In the genomic region with DNA sequence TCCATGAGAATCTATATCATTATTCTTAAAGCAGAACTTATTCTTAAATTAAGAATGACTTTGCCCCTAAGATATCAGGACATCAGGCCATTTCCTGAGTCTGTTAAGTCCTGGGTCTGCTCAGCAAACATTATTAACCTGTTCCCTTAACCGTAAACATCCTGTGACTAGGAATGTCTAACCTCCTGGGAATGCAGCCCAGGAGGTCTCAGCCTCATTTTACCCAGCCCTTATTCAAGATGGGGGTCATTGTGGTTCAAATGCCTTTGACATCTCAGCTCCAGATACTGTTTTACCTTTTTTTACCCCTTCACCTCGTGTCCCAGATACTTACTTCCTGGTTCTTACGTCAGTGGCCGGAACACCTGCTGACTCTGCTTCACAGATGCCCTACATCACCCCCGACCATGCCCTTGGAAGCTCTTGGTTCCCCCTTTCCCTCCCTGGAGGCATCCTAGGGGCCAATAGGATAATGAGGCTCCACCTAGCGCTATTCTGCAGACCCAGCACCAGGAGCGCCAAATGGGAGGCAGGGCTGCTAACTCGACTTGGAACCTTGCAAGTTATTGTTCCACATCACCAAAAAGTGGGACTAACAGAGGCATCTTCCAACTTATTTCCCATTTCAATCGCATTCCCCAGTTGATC, we compare ENCODE assay signal across 25 cellular contexts.
DNase-seq lines count a peak whose midpoint lies in the region; ATAC-seq, FAIRE-seq and TF ChIP-seq lines count a peak whose summit lies in the region.
"Had no signal": no experiment of that assay in that cellular context is flagged by ENCODE, and none has a peak within 500 bp of the region (broad histone marks: within the 10 kb centered on the region; RNA-seq: fewer than 3 reads in every experiment).

No MANE protein-coding gene starts in this region.

- H3K36me3 ChIP-seq in NT2/D1 (ENCODE audit: insufficient read depth, insufficient read length, low read length), result no peaks in the 10 kb centered on the region
- no peaks in the 10 kb centered on the region for H3K36me3 ChIP-seq in astrocyte (ENCODE audit: insufficient read depth, low read length)
- H3K36me3 ChIP-seq: HAP-1 had no signal

- H3K27ac Mint-ChIP-seq in astrocyte (ENCODE audit: unreplicated experiment) (peak overlapping the region; percentile 15), glutamatergic neuron (ENCODE audit: unreplicated experiment) (no peak overlapping the region)
- H3K27ac Mint-ChIP-seq: B cell; CD4-positive, alpha-beta T cell had no signal

- POLR2A ChIA-PET in A549 (lab: Yijun Ruan, JAX), result no interaction called here

- H3K4me3 Mint-ChIP-seq in astrocyte (ENCODE audit: unreplicated experiment) (no peak overlapping the region), glutamatergic neuron (ENCODE audit: unreplicated experiment) (no peak overlapping the region)
- H3K4me3 Mint-ChIP-seq: CD4-positive, alpha-beta T cell had no signal

- 63% methylated on average over 9 of the region's 9 CpGs for WGBS in A549 (ENCODE audit: missing lambda C conversion rate)

- TF ChIP-seq CTCF in A549 (IDR thresholded peaks at IDR 0.05) (no peak), astrocyte (IDR thresholded peaks at IDR 0.05; ENCODE audit: insufficient read depth, low read depth, low read length) (no peak), glutamatergic neuron (IDR thresholded peaks at IDR 0.05; ENCODE audit: partially characterized antibody, unreplicated experiment) (no peak)

- TF ChIP-seq POLR2A in A549 (IDR thresholded peaks at IDR 0.05; ENCODE audit: low read length) (no peak), GM18505 (IDR thresholded peaks at IDR 0.05; ENCODE audit: borderline replicate concordance, extremely low read depth, insufficient read depth, insufficient read length) (no peak)

- FAIRE-seq in A549 (lab: Jason Lieb, UNC), result no peak
- FAIRE-seq in astrocyte (lab: Jason Lieb, UNC), result no peak
- FAIRE-seq: GM12892, GM18507 had no signal

- peaks cover 2% of the 10 kb centered on the region for H3K9me3 Mint-ChIP-seq in astrocyte (ENCODE audit: unreplicated experiment)
- no peaks in the 10 kb centered on the region for H3K9me3 Mint-ChIP-seq in glutamatergic neuron (ENCODE audit: unreplicated experiment)
- H3K9me3 Mint-ChIP-seq: CD4-positive, alpha-beta T cell had no signal

- H3K4me1 ChIP-seq in A549, result 0 out of 3 replicates have a peak, but pooled peaks cover 6% of the 10 kb centered on the region
- H3K4me1 ChIP-seq in NT2/D1 (ENCODE audit: insufficient read depth, insufficient read length), result peaks cover under 1% of the 10 kb centered on the region
- H3K4me1 ChIP-seq in astrocyte (ENCODE audit: insufficient read depth, low read length), result no peaks in the 10 kb centered on the region
- H3K4me1 ChIP-seq: HAP-1 had no signal

- peaks cover 8% of the 10 kb centered on the region for H3K27me3 Mint-ChIP-seq in astrocyte (ENCODE audit: low read depth, unreplicated experiment)
- peaks cover 2% of the 10 kb centered on the region for H3K27me3 Mint-ChIP-seq in glutamatergic neuron (ENCODE audit: unreplicated experiment)
- H3K27me3 Mint-ChIP-seq: B cell had no signal

- TF ChIP-seq EP300 in A549 (IDR thresholded peaks at IDR 0.05), result no peak

- no peak for ATAC-seq in A549
- ATAC-seq in HG03439 (IDR thresholded peaks at IDR 0.05; ENCODE audit: unreplicated experiment), result no peak
- no peak for ATAC-seq in GM18505 (IDR thresholded peaks at IDR 0.05; ENCODE audit: unreplicated experiment)

- H4K20me1 ChIP-seq in astrocyte (ENCODE audit: insufficient read depth, low read length), result no peaks in the 10 kb centered on the region

- H3K9me3 ChIP-seq in A549 (no peaks in the 10 kb centered on the region), NT2/D1 (ENCODE audit: insufficient read depth, low read length) (no peaks in the 10 kb centered on the region), astrocyte (ENCODE audit: insufficient read depth, low read depth, low read length) (no peaks in the 10 kb centered on the region)
- H3K9me3 ChIP-seq: HAP-1, SK-N-SH had no signal

- CTCF ChIA-PET in A549 (lab: Yijun Ruan, JAX), result no interaction called here

- H3K27ac ChIP-seq in A549 (no peak overlapping the region), astrocyte (ENCODE audit: low read depth, low read length) (no peak overlapping the region)

- H3K27me3 ChIP-seq in NT2/D1 (ENCODE audit: insufficient read depth, insufficient read length), result no peaks in the 10 kb centered on the region
- H3K27me3 ChIP-seq in astrocyte (ENCODE audit: insufficient read depth, low read length), result no peaks in the 10 kb centered on the region

- no peak for TF ChIP-seq RAD21 in A549 (conservative IDR thresholded peaks at IDR 0.05 in 1 of 2, IDR thresholded peaks at IDR 0.05 in 1 of 2)

- no peaks in the 10 kb centered on the region for H3K36me3 Mint-ChIP-seq in astrocyte (ENCODE audit: low read depth, unreplicated experiment)
- H3K36me3 Mint-ChIP-seq in glutamatergic neuron (ENCODE audit: unreplicated experiment), result peaks cover 14% of the 10 kb centered on the region

- H3K4me3 ChIP-seq in A549 (no peak overlapping the region), NT2/D1 (ENCODE audit: insufficient read length, low read depth) (no peak overlapping the region), astrocyte (ENCODE audit: insufficient read depth, low read depth, low read length) (no peak overlapping the region)
- H3K4me3 ChIP-seq: HAP-1 had no signal

- no peak overlapping the region for H3K9ac ChIP-seq in NT2/D1 (ENCODE audit: insufficient read length, low read depth)
- no peak overlapping the region for H3K9ac ChIP-seq in astrocyte (ENCODE audit: low read length)
- H3K9ac ChIP-seq: SK-N-SH had no signal

- DNase-seq in A549 (ENCODE audit: low read depth in 1 of 2, low spot score in 1 of 2) (no peak), NT2/D1 (ENCODE audit: low read depth, low spot score) (peak; percentile 13), astrocyte (ENCODE audit: low read depth) (no peak), kidney tubule cell (ENCODE audit: low spot score) (peak; percentile 62), glutamatergic neuron (no peak), NCI-H1105 treated with DMSO at 0.1 percent for 48 hours (lab: John Stamatoyannopoulos, UW) (no peak)
- DNase-seq: 8988T; CD4-positive, alpha-beta T cell; COR-L47; DND-41; KG1; NCI-H1092; NCI-H1694; NCI-H2081; NCI-H2171; NCI-H345; NCI-H526; SIG-M5; SK-N-SH had no signal

- no peaks in the 10 kb centered on the region for H3K79me2 ChIP-seq in astrocyte (ENCODE audit: insufficient read depth, low read length)

- H3K4me2 ChIP-seq in A549 (peak overlapping the region; percentile 18; the same call in 2 of the 3 replicates), astrocyte (ENCODE audit: low read length) (no peak overlapping the region)
- H3K4me2 ChIP-seq: SK-N-SH had no signal

- H3K4me1 Mint-ChIP-seq in astrocyte (ENCODE audit: low read depth, unreplicated experiment) (peaks cover 4% of the 10 kb centered on the region), glutamatergic neuron (ENCODE audit: low read depth, unreplicated experiment) (peaks cover under 1% of the 10 kb centered on the region)

- H2AFZ ChIP-seq in astrocyte (ENCODE audit: low read depth, low read length), result no peak overlapping the region

TF ChIP-seq in A549, 52 proteins besides CTCF, POLR2A, EP300 and RAD21 (continues in another document):
- no peak for TF ChIP-seq CHD2 (IDR thresholded peaks at IDR 0.05; ENCODE audit: low read length, partially characterized antibody)
- TF ChIP-seq KDM5A (IDR thresholded peaks at IDR 0.05), result no peak
- TF ChIP-seq, protein P1, sequence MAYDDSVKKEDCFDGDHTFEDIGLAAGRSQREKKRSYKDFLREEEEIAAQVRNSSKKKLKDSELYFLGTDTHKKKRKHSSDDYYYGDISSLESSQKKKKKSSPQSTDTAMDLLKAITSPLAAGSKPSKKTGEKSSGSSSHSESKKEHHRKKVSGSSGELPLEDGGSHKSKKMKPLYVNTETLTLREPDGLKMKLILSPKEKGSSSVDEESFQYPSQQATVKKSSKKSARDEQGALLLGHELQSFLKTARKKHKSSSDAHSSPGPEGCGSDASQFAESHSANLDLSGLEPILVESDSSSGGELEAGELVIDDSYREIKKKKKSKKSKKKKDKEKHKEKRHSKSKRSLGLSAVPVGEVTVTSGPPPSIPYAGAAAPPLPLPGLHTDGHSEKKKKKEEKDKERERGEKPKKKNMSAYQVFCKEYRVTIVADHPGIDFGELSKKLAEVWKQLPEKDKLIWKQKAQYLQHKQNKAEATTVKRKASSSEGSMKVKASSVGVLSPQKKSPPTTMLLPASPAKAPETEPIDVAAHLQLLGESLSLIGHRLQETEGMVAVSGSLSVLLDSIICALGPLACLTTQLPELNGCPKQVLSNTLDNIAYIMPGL (CRISPR knock-in tag; IDR thresholded peaks at IDR 0.05; ENCODE audit: borderline replicate concordance), result no peak
- no peak for TF ChIP-seq FOXS1 (CRISPR knock-in tag; IDR thresholded peaks at IDR 0.05)
- no peak for TF ChIP-seq SMC3 (IDR thresholded peaks at IDR 0.05)
- no peak for TF ChIP-seq ZC3H11A (IDR thresholded peaks at IDR 0.05)
- no peak for TF ChIP-seq MAZ (IDR thresholded peaks at IDR 0.05; ENCODE audit: borderline replicate concordance, low read depth, low read length)
- no peak for TF ChIP-seq ZFP36 (IDR thresholded peaks at IDR 0.05; ENCODE audit: borderline replicate concordance, partially characterized antibody)
- no peak for TF ChIP-seq PHF8 (IDR thresholded peaks at IDR 0.05; ENCODE audit: borderline replicate concordance, low read depth)
- TF ChIP-seq NFE2L2 (conservative IDR thresholded peaks at IDR 0.05; ENCODE audit: low read length), result no peak
- TF ChIP-seq, protein P2, sequence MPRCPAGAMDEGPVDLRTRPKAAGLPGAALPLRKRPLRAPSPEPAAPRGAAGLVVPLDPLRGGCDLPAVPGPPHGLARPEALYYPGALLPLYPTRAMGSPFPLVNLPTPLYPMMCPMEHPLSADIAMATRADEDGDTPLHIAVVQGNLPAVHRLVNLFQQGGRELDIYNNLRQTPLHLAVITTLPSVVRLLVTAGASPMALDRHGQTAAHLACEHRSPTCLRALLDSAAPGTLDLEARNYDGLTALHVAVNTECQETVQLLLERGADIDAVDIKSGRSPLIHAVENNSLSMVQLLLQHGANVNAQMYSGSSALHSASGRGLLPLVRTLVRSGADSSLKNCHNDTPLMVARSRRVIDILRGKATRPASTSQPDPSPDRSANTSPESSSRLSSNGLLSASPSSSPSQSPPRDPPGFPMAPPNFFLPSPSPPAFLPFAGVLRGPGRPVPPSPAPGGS (IDR thresholded peaks at IDR 0.05), result no peak
- no peak for TF ChIP-seq HOXB5 (CRISPR knock-in tag; IDR thresholded peaks at IDR 0.05)
- no peak for TF ChIP-seq CBX8 (IDR thresholded peaks at IDR 0.05)
- TF ChIP-seq, protein P3, sequence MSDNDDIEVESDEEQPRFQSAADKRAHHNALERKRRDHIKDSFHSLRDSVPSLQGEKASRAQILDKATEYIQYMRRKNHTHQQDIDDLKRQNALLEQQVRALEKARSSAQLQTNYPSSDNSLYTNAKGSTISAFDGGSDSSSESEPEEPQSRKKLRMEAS (IDR thresholded peaks at IDR 0.05), result no peak

Comparison
In these comparisons a context has a peak if more than half of its experiments do, and no peak if none do; other contexts are left out.
1. DNase-seq: peak in NT2/D1 (single experiment) and kidney tubule cell (single experiment); none in A549 (0 of 2), astrocyte (single experiment), glutamatergic neuron (single experiment) and NCI-H1105 treated with DMSO at 0.1 percent for 48 hours (single experiment).